19 cellular contexts compared by ENCODE assay signal in genomic region chr17:53092072-53092471, GRCh38.
"Had no signal": no experiment of that assay in that cellular context is flagged by ENCODE, and none has a peak within 500 bp of the region (broad histone marks: within the 10 kb centered on the region; RNA-seq: fewer than 3 reads in every experiment).

No MANE protein-coding gene starts in this region.

- DNase-seq: KG1, NCI-H1092, NCI-H1105 treated with DMSO at 0.1 percent for 48 hours, NCI-H1417 treated with DMSO at 0.1 percent for 48 hours, NCI-H146, NCI-H1694 treated with DMSO at 0.1 percent for 48 hours, NCI-H1930, NCI-H2081, NCI-H2107, NCI-H2227 treated with DMSO at 0.1 percent for 48 hours, NCI-H524, NCI-H526 treated with DMSO at 0.1 percent for 48 hours, NCI-H748 treated with DMSO at 0.1 percent for 48 hours, SHP77, SK-N-SH, SW 1271, T-cell had no signal

- H3K4me2 ChIP-seq: SK-N-SH had no signal

- ATAC-seq: Panc1, T-cell had no signal

- H3K27ac ChIP-seq: RWPE1 had no signal

- H3K9ac ChIP-seq: SK-N-SH had no signal
